ENCODE assay signal across 8 cellular contexts in genomic region chr9:34047864-34048729, GRCh38. TPM values are rescaled to one million over a fixed set of nuclear protein-coding genes. Genes with fewer than 3 reads are reported as not detected.
DNase-seq lines count a peak whose midpoint lies in the region; ATAC-seq and TF ChIP-seq lines count a peak whose summit lies in the region.

No MANE protein-coding gene starts in this region.

- peak overlapping the region; percentile 98 for H3K4me3 ChIP-seq in NT2/D1 (ENCODE audit: insufficient read length, low read depth)
- peak overlapping the region; percentile 94 for H3K4me3 ChIP-seq in fibroblast of pulmonary artery (replicated peaks; ENCODE audit: low read depth, low read length)
- H3K4me3 ChIP-seq in thoracic aorta, result peak overlapping the region; percentile 96

- H3K9ac ChIP-seq in NT2/D1 (ENCODE audit: insufficient read length, low read depth), result peak overlapping the region; percentile 99

- H3K9me3 ChIP-seq in NT2/D1 (ENCODE audit: insufficient read depth, low read length), result no peaks in the 10 kb centered on the region
- H3K9me3 ChIP-seq in thoracic aorta, result no peaks in the 10 kb centered on the region

- H3K27ac ChIP-seq in thoracic aorta, result peak overlapping the region; percentile 86 to 90

- TF ChIP-seq CTCF in fibroblast of pulmonary artery (IDR thresholded peaks at IDR 0.05; ENCODE audit: low read length, missing control alignments) (no peak), thoracic aorta (IDR thresholded peaks at IDR 0.05) (no peak)

- ATAC-seq in HG03097 (IDR thresholded peaks at IDR 0.05; ENCODE audit: low FRiP score, unreplicated experiment) (peak; percentile 33), thoracic aorta (ENCODE audit: insufficient number of reproducible peaks, low FRiP score, low read depth) (peak; percentile 4)

- DNase-seq in activated gamma-delta T cell treated with Interleukin-2 at 50 U/mL for 16 hours (peak; percentile 35), activated gamma-delta T cell (lab: John Stamatoyannopoulos, UW) (no peak), NT2/D1 (ENCODE audit: low read depth, low spot score) (no peak), activated T-cell treated with anti-CD3 and anti-CD28 coated beads for 4 hours (peak; percentile 43), fibroblast of pulmonary artery (ENCODE audit: low read depth) (no peak), nucleus accumbens (lab: John Stamatoyannopoulos, UW) (peak in 29 of 56 donors; percentile 13 to 63 (median 43)), thoracic aorta (ENCODE audit: low spot score) (no peak)

- H3K27me3 ChIP-seq in NT2/D1 (ENCODE audit: insufficient read depth, insufficient read length) (no peaks in the 10 kb centered on the region), thoracic aorta (replicated peaks; ENCODE audit: insufficient read depth) (no peaks in the 10 kb centered on the region)

- H3K4me1 ChIP-seq in NT2/D1 (ENCODE audit: insufficient read depth, insufficient read length) (peaks cover 2% of the 10 kb centered on the region), thoracic aorta (ENCODE audit: control insufficient read depth in 1 of 2, low read depth in 2 of 2) (peaks cover 10 to 24% of the 10 kb centered on the region in 2 donors)

- H3K36me3 ChIP-seq in NT2/D1 (ENCODE audit: insufficient read depth, insufficient read length, low read length) (peaks cover 20% of the 10 kb centered on the region), thoracic aorta (no peaks in the 10 kb centered on the region)

RNA-seq across cellular contexts. Expression of gene UBAP2, which starts 0.6 kb away (rescaled TPM):
- total RNA-seq in thoracic aorta, result 10 to 100 TPM; 21.3 to 29.9 TPM

Comparison
In these comparisons a context has a peak if more than half of its experiments do, and no peak if none do; other contexts are left out.
1. DNase-seq: peak in activated gamma-delta T cell treated with Interleukin-2 at 50 U/mL for 16 hours (single experiment), activated T-cell treated with anti-CD3 and anti-CD28 coated beads for 4 hours (single experiment) and nucleus accumbens (29 of 56); none in activated gamma-delta T cell (single experiment), NT2/D1 (single experiment), fibroblast of pulmonary artery (single experiment) and thoracic aorta (single experiment).
2. Peak in every context shown above with its lines, with median percentiles within 50 percentile points of each other: H3K4me3 ChIP-seq.